13 cellular contexts compared by ENCODE assay signal in the genomic region with DNA sequence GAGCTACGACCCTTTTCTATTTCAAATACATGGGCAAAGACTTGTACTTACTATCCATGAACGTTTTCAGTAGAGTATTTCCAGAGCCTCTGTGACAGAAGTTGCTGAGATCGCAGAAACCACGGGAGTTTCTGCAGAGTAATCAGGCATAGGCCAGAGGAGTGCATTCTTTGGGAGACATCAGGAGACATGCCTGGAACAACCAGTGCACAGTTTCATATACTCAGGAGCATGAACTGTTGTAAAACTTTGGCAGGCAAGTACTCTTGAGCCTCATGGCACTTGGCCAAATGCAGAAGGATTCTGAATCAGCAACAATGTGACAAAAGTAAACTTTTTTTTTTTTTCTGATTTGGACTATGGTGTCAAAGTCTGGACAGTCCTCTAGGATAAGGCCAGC.
DNase-seq lines count a peak whose midpoint lies in the region; ATAC-seq and TF ChIP-seq lines count a peak whose summit lies in the region.
"Had no signal": no experiment of that assay in that cellular context is flagged by ENCODE, and none has a peak within 500 bp of the region (broad histone marks: within the 10 kb centered on the region; RNA-seq: fewer than 3 reads in every experiment).

No MANE protein-coding gene starts in this region.

- no peak overlapping the region for H3K4me3 ChIP-seq in cardiac fibroblast (replicated peaks in 1 of 2; ENCODE audit: low read depth in 2 of 2, low read length in 2 of 2)

- TF ChIP-seq CTCF in cardiac fibroblast (IDR thresholded peaks at IDR 0.05; ENCODE audit: low read depth, low read length): no peak

- DNase-seq in DMS 273 (lab: John Stamatoyannopoulos, UW; ENCODE audit: unreplicated experiment) (peak; percentile 86), NCI-H1694 (lab: John Stamatoyannopoulos, UW) (peak; percentile 29), cardiac fibroblast (ENCODE audit: low read depth in 2 of 2) (peak; percentile 23 to 42), myocyte (ENCODE audit: low read depth) (peak; percentile 60), NCI-H69 (lab: John Stamatoyannopoulos, UW) (no peak)
- DNase-seq in stimulated activated naive CD4-positive, alpha-beta T cell treated with Interleukin-2 at 50 U/mL for 16 hours (lab: John Stamatoyannopoulos, UW): no peak
- DNase-seq: activated CD8-positive, alpha-beta memory T cell treated with anti-CD3 and anti-CD28 coated beads, Interleukin-2, amount 50 U/mL, for 4 hours; CD4-positive, CD25-positive, alpha-beta regulatory T cell; glutamatergic neuron; KBM-7; T1000 had no signal

- ATAC-seq in GM18519 (IDR thresholded peaks at IDR 0.05; ENCODE audit: low FRiP score, unreplicated experiment) (no peak), GM18498 (IDR thresholded peaks at IDR 0.05; ENCODE audit: unreplicated experiment) (no peak)

Comparison
In these comparisons a context has a peak if more than half of its experiments do, and no peak if none do; other contexts are left out.
1. DNase-seq: peak in DMS 273 (single experiment), NCI-H1694 (single experiment), cardiac fibroblast (2 of 2) and myocyte (single experiment); none in stimulated activated naive CD4-positive, alpha-beta T cell treated with Interleukin-2 at 50 U/mL for 16 hours (single experiment) and NCI-H69 (single experiment).